In the genomic region with DNA sequence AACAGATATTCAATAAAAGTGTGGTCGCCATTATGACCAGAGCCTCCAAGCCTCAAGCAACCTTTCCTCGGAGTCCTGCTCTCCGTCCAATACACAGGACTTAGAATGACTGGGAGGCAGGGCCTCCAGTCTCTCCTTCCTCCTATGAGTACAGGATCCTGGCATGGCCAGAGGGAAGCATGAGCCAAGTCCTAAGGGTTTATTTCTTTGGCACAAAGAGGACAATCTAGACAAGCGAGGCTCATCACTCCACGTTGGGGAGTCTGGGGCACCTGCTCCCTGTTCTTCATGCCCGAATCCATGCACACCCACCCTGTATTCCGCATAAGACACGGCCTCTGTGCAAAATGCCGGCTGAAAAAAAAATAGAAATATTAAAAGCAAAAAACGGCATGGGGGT, we compare ENCODE assay signal across 1 cellular context.
TF ChIP-seq lines count a peak whose summit lies in the region.

No MANE protein-coding gene starts in this region.

TF ChIP-seq in WTC11, 78 proteins besides CTCF, POLR2A, EP300 and RAD21 (continued from another document):
- TF ChIP-seq, protein P1, sequence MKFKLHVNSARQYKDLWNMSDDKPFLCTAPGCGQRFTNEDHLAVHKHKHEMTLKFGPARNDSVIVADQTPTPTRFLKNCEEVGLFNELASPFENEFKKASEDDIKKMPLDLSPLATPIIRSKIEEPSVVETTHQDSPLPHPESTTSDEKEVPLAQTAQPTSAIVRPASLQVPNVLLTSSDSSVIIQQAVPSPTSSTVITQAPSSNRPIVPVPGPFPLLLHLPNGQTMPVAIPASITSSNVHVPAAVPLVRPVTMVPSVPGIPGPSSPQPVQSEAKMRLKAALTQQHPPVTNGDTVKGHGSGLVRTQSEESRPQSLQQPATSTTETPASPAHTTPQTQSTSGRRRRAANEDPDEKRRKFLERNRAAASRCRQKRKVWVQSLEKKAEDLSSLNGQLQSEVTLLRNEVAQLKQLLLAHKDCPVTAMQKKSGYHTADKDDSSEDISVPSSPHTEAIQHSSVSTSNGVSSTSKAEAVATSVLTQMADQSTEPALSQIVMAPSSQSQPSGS (CRISPR knock-in tag; IDR thresholded peaks at IDR 0.05; ENCODE audit: borderline replicate concordance, low read depth) = no peak
- TF ChIP-seq, protein P2, sequence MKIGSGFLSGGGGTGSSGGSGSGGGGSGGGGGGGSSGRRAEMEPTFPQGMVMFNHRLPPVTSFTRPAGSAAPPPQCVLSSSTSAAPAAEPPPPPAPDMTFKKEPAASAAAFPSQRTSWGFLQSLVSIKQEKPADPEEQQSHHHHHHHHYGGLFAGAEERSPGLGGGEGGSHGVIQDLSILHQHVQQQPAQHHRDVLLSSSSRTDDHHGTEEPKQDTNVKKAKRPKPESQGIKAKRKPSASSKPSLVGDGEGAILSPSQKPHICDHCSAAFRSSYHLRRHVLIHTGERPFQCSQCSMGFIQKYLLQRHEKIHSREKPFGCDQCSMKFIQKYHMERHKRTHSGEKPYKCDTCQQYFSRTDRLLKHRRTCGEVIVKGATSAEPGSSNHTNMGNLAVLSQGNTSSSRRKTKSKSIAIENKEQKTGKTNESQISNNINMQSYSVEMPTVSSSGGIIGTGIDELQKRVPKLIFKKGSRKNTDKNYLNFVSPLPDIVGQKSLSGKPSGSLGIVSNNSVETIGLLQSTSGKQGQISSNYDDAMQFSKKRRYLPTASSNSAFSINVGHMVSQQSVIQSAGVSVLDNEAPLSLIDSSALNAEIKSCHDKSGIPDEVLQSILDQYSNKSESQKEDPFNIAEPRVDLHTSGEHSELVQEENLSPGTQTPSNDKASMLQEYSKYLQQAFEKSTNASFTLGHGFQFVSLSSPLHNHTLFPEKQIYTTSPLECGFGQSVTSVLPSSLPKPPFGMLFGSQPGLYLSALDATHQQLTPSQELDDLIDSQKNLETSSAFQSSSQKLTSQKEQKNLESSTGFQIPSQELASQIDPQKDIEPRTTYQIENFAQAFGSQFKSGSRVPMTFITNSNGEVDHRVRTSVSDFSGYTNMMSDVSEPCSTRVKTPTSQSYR (CRISPR knock-in tag; IDR thresholded peaks at IDR 0.05) = no peak
- TF ChIP-seq, protein P3, sequence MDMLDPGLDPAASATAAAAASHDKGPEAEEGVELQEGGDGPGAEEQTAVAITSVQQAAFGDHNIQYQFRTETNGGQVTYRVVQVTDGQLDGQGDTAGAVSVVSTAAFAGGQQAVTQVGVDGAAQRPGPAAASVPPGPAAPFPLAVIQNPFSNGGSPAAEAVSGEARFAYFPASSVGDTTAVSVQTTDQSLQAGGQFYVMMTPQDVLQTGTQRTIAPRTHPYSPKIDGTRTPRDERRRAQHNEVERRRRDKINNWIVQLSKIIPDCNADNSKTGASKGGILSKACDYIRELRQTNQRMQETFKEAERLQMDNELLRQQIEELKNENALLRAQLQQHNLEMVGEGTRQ (CRISPR knock-in tag; IDR thresholded peaks at IDR 0.05) = no peak
- TF ChIP-seq, protein P4, sequence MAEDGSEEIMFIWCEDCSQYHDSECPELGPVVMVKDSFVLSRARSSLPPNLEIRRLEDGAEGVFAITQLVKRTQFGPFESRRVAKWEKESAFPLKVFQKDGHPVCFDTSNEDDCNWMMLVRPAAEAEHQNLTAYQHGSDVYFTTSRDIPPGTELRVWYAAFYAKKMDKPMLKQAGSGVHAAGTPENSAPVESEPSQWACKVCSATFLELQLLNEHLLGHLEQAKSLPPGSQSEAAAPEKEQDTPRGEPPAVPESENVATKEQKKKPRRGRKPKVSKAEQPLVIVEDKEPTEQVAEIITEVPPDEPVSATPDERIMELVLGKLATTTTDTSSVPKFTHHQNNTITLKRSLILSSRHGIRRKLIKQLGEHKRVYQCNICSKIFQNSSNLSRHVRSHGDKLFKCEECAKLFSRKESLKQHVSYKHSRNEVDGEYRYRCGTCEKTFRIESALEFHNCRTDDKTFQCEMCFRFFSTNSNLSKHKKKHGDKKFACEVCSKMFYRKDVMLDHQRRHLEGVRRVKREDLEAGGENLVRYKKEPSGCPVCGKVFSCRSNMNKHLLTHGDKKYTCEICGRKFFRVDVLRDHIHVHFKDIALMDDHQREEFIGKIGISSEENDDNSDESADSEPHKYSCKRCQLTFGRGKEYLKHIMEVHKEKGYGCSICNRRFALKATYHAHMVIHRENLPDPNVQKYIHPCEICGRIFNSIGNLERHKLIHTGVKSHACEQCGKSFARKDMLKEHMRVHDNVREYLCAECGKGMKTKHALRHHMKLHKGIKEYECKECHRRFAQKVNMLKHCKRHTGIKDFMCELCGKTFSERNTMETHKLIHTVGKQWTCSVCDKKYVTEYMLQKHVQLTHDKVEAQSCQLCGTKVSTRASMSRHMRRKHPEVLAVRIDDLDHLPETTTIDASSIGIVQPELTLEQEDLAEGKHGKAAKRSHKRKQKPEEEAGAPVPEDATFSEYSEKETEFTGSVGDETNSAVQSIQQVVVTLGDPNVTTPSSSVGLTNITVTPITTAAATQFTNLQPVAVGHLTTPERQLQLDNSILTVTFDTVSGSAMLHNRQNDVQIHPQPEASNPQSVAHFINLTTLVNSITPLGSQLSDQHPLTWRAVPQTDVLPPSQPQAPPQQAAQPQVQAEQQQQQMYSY (CRISPR knock-in tag; IDR thresholded peaks at IDR 0.05) = no peak
- TF ChIP-seq, protein P5, sequence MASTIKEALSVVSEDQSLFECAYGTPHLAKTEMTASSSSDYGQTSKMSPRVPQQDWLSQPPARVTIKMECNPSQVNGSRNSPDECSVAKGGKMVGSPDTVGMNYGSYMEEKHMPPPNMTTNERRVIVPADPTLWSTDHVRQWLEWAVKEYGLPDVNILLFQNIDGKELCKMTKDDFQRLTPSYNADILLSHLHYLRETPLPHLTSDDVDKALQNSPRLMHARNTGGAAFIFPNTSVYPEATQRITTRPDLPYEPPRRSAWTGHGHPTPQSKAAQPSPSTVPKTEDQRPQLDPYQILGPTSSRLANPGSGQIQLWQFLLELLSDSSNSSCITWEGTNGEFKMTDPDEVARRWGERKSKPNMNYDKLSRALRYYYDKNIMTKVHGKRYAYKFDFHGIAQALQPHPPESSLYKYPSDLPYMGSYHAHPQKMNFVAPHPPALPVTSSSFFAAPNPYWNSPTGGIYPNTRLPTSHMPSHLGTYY (CRISPR knock-in tag; IDR thresholded peaks at IDR 0.05) = no peak
